In genomic region chr3:32825601-32826375, GRCh38 we compare ENCODE assay signal across 1 cellular context.
TF ChIP-seq lines count a peak whose summit lies in the region.

No MANE protein-coding gene starts in this region.

TF ChIP-seq in HepG2, 621 proteins besides CTCF, POLR2A, EP300 and RAD21 (continued from another document and continues in another):
- TF ChIP-seq, protein P1, sequence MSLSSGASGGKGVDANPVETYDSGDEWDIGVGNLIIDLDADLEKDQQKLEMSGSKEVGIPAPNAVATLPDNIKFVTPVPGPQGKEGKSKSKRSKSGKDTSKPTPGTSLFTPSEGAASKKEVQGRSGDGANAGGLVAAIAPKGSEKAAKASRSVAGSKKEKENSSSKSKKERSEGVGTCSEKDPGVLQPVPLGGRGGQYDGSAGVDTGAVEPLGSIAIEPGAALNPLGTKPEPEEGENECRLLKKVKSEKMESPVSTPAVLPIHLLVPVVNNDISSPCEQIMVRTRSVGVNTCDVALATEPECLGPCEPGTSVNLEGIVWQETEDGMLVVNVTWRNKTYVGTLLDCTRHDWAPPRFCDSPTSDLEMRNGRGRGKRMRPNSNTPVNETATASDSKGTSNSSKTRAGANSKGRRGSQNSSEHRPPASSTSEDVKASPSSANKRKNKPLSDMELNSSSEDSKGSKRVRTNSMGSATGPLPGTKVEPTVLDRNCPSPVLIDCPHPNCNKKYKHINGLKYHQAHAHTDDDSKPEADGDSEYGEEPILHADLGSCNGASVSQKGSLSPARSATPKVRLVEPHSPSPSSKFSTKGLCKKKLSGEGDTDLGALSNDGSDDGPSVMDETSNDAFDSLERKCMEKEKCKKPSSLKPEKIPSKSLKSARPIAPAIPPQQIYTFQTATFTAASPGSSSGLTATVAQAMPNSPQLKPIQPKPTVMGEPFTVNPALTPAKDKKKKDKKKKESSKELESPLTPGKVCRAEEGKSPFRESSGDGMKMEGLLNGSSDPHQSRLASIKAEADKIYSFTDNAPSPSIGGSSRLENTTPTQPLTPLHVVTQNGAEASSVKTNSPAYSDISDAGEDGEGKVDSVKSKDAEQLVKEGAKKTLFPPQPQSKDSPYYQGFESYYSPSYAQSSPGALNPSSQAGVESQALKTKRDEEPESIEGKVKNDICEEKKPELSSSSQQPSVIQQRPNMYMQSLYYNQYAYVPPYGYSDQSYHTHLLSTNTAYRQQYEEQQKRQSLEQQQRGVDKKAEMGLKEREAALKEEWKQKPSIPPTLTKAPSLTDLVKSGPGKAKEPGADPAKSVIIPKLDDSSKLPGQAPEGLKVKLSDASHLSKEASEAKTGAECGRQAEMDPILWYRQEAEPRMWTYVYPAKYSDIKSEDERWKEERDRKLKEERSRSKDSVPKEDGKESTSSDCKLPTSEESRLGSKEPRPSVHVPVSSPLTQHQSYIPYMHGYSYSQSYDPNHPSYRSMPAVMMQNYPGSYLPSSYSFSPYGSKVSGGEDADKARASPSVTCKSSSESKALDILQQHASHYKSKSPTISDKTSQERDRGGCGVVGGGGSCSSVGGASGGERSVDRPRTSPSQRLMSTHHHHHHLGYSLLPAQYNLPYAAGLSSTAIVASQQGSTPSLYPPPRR (CRISPR knock-in tag; IDR thresholded peaks at IDR 0.05; ENCODE audit: borderline replicate concordance), result peak; percentile 50; the same call in 1 of the 2 replicates
- TF ChIP-seq STAT5B (CRISPR knock-in tag; IDR thresholded peaks at IDR 0.05) (no peak), TEF (CRISPR knock-in tag; IDR thresholded peaks at IDR 0.05) (no peak), ZNF550 (CRISPR knock-in tag; IDR thresholded peaks at IDR 0.05; ENCODE audit: borderline replicate concordance) (no peak), ZBTB42 (CRISPR knock-in tag; IDR thresholded peaks at IDR 0.05) (no peak), SOX5 (CRISPR knock-in tag; IDR thresholded peaks at IDR 0.05; ENCODE audit: borderline replicate concordance) (no peak), ZMAT5 (CRISPR knock-in tag; IDR thresholded peaks at IDR 0.05; ENCODE audit: borderline replicate concordance, low read depth) (no peak), ZNF225 (CRISPR knock-in tag; IDR thresholded peaks at IDR 0.05) (no peak), PAXIP1 (CRISPR knock-in tag; conservative IDR thresholded peaks at IDR 0.05) (peak; percentile 35; the same call in 1 of the 2 replicates), ZNF891 (CRISPR knock-in tag; IDR thresholded peaks at IDR 0.05) (no peak), HNRNPH1 (optimal IDR thresholded peaks at IDR 0.05; ENCODE audit: low read depth, low read length) (no peak), TCF7 (IDR thresholded peaks at IDR 0.05; ENCODE audit: low read depth) (no peak), NR3C1 (CRISPR knock-in tag; IDR thresholded peaks at IDR 0.05) (no peak), ZNF746 (CRISPR knock-in tag; IDR thresholded peaks at IDR 0.05) (no peak), TBX2 (CRISPR knock-in tag; IDR thresholded peaks at IDR 0.05; ENCODE audit: borderline replicate concordance) (no peak), ZNF121 (CRISPR knock-in tag; IDR thresholded peaks at IDR 0.05) (no peak), NAIF1 (CRISPR knock-in tag; IDR thresholded peaks at IDR 0.05; ENCODE audit: borderline replicate concordance) (no peak), ZNF431 (CRISPR knock-in tag; IDR thresholded peaks at IDR 0.05; ENCODE audit: borderline replicate concordance, low read depth) (no peak), HMGXB4 (CRISPR knock-in tag; IDR thresholded peaks at IDR 0.05; ENCODE audit: borderline replicate concordance in 1 of 2, low read depth in 1 of 2) (no peak), KDM4B (CRISPR knock-in tag; IDR thresholded peaks at IDR 0.05) (no peak), ARID5B (CRISPR knock-in tag; IDR thresholded peaks at IDR 0.05) (peak; percentile 28; the same call in 1 of the 2 replicates), ZBTB21 (CRISPR knock-in tag; IDR thresholded peaks at IDR 0.05) (no peak), MAFG (CRISPR knock-in tag; IDR thresholded peaks at IDR 0.05) (no peak), HDAC6 (IDR thresholded peaks at IDR 0.05; ENCODE audit: low read depth, low read length) (no peak), AHR (CRISPR knock-in tag; IDR thresholded peaks at IDR 0.05) (no peak), ZNF619 (CRISPR knock-in tag; IDR thresholded peaks at IDR 0.05) (no peak), ZBTB3 (CRISPR knock-in tag; IDR thresholded peaks at IDR 0.05; ENCODE audit: borderline replicate concordance, low read depth) (no peak), ZNF20 (CRISPR knock-in tag; IDR thresholded peaks at IDR 0.05) (no peak), ZSCAN30 (CRISPR knock-in tag; IDR thresholded peaks at IDR 0.05) (0 out of 2 replicates have a peak, but pooled peaks have one; percentile 53)
- TF ChIP-seq, protein P2, sequence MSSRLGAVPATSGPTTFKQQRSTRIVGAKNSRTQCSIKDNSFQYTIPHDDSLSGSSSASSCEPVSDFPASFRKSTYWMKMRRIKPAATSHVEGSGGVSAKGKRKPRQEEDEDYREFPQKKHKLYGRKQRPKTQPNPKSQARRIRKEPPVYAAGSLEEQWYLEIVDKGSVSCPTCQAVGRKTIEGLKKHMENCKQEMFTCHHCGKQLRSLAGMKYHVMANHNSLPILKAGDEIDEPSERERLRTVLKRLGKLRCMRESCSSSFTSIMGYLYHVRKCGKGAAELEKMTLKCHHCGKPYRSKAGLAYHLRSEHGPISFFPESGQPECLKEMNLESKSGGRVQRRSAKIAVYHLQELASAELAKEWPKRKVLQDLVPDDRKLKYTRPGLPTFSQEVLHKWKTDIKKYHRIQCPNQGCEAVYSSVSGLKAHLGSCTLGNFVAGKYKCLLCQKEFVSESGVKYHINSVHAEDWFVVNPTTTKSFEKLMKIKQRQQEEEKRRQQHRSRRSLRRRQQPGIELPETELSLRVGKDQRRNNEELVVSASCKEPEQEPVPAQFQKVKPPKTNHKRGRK (CRISPR knock-in tag; IDR thresholded peaks at IDR 0.05), result no peak
- TF ChIP-seq, protein P3, sequence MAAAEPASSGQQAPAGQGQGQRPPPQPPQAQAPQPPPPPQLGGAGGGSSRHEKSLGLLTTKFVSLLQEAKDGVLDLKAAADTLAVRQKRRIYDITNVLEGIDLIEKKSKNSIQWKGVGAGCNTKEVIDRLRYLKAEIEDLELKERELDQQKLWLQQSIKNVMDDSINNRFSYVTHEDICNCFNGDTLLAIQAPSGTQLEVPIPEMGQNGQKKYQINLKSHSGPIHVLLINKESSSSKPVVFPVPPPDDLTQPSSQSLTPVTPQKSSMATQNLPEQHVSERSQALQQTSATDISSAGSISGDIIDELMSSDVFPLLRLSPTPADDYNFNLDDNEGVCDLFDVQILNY (CRISPR knock-in tag; conservative IDR thresholded peaks at IDR 0.05), result no peak
- TF ChIP-seq, protein P4, sequence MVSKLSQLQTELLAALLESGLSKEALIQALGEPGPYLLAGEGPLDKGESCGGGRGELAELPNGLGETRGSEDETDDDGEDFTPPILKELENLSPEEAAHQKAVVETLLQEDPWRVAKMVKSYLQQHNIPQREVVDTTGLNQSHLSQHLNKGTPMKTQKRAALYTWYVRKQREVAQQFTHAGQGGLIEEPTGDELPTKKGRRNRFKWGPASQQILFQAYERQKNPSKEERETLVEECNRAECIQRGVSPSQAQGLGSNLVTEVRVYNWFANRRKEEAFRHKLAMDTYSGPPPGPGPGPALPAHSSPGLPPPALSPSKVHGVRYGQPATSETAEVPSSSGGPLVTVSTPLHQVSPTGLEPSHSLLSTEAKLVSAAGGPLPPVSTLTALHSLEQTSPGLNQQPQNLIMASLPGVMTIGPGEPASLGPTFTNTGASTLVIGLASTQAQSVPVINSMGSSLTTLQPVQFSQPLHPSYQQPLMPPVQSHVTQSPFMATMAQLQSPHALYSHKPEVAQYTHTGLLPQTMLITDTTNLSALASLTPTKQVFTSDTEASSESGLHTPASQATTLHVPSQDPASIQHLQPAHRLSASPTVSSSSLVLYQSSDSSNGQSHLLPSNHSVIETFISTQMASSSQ (IDR thresholded peaks at IDR 0.05; ENCODE audit: low read depth), result no peak
- TF ChIP-seq, protein P4 (CRISPR knock-in tag; IDR thresholded peaks at IDR 0.05; ENCODE audit: borderline replicate concordance), result peak; percentile 59; the same call in 1 of the 2 replicates
- TF ChIP-seq, protein P5, sequence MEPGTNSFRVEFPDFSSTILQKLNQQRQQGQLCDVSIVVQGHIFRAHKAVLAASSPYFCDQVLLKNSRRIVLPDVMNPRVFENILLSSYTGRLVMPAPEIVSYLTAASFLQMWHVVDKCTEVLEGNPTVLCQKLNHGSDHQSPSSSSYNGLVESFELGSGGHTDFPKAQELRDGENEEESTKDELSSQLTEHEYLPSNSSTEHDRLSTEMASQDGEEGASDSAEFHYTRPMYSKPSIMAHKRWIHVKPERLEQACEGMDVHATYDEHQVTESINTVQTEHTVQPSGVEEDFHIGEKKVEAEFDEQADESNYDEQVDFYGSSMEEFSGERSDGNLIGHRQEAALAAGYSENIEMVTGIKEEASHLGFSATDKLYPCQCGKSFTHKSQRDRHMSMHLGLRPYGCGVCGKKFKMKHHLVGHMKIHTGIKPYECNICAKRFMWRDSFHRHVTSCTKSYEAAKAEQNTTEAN (CRISPR knock-in tag; conservative IDR thresholded peaks at IDR 0.05), result no peak
